In the genomic region with DNA sequence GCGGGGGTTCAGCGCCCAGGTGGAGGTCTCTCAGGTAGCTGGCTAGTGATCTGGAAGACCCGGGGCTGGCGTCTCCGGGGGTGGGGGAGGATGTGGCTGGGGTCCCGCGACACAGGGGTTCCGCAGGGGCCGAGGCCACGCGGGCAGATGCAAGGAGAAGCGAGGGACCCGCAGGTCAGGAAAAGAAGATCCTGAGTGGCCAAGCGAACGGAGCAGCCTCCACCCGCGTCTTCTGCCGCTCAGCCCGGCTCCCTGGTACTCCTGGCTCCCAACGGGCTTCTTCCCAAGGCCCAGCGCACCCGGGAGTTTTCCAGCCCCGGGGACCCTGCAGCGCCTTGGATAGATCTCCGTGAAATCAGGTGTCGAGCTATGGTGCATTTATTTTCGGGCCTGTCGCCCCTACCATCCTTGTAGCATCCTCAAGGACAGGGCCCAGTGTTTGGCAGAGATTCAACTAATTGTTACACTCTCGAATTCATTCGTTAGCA, we compare ENCODE assay signal across 8 cellular contexts. TPM values are rescaled to one million over a fixed set of nuclear protein-coding genes. Genes with fewer than 3 reads are reported as not detected.
DNase-seq lines count a peak whose midpoint lies in the region; ATAC-seq and TF ChIP-seq lines count a peak whose summit lies in the region.

No MANE protein-coding gene starts in this region.

- intact Hi-C loops in left cardiac atrium (cut with DNase I): loop anchor here in 1 of 2 donors (5.0 to 10.0 kb wide), 2 partner anchors 76 to 107 kb away; no protein-coding TSS in a partner anchor

- peak overlapping the region; percentile 99 for H3K27ac ChIP-seq in VCaP

- no peak for DNase-seq in BE2C
- DNase-seq in HEK293T (ENCODE audit: extremely low spot score): no peak
- no peak for DNase-seq in left cardiac atrium
- DNase-seq in putamen (ENCODE audit: low spot score): peak; percentile 19
- no peak for DNase-seq in dedifferentiated amniotic fluid mesenchymal stem cell (ENCODE audit: extremely low spot score)
- DNase-seq in NCI-H187 treated with DMSO at 0.1 percent for 48 hours (lab: John Stamatoyannopoulos, UW): no peak

- CTCF ChIA-PET in HEK293T (lab: Yijun Ruan, JAX): no interaction called here

- H3K4me3 ChIP-seq in BE2C (ENCODE audit: low read depth, low read length): peak overlapping the region; percentile 75

- H3K27me3 ChIP-seq in BE2C: no peaks in the 10 kb centered on the region

- ATAC-seq in left cardiac atrium (peak; percentile 2 to 17), GM21381 (IDR thresholded peaks at IDR 0.05; ENCODE audit: unreplicated experiment) (no peak)

- H3K9me3 ChIP-seq in BE2C: 0 out of 2 replicates have a peak, but pooled peaks cover 2% of the 10 kb centered on the region

- POLR2A ChIA-PET in HEK293T (lab: Yijun Ruan, JAX): interaction anchor here (0.8 to 1.2 kb wide), 7 partner anchors 11 to 75 kb away, joined by 3 to 5 read pairs (median 3); no protein-coding TSS in a partner anchor

- TF ChIP-seq CTCF in BE2C (IDR thresholded peaks at IDR 0.05; ENCODE audit: low read depth, low read length) (no peak), VCaP (conservative IDR thresholded peaks at IDR 0.05) (no peak)

- H3K36me3 ChIP-seq in BE2C: no peaks in the 10 kb centered on the region

- peaks cover 9% of the 10 kb centered on the region for H3K4me1 ChIP-seq in BE2C

TF ChIP-seq in HEK293T, 16 proteins besides CTCF, POLR2A, EP300 and RAD21:
- TF ChIP-seq BHLHE40 (IDR thresholded peaks at IDR 0.05; ENCODE audit: borderline replicate concordance) (no peak), L3MBTL2 (conservative IDR thresholded peaks at IDR 0.05) (peak; percentile 11; the same call in 1 of the 2 replicates)

RNA-seq across cellular contexts. Expression of a gene that starts 0.7 kb away (rescaled TPM):
- 15.8 TPM for polyA plus RNA-seq in BE2C (2012; ENCODE audit: insufficient read depth, insufficient read length, low read depth)
- total RNA-seq in left cardiac atrium: 10 to 100 TPM; 35.6 to 36.5 TPM
